ENCODE assay signal across 1 cellular context in the genomic region with DNA sequence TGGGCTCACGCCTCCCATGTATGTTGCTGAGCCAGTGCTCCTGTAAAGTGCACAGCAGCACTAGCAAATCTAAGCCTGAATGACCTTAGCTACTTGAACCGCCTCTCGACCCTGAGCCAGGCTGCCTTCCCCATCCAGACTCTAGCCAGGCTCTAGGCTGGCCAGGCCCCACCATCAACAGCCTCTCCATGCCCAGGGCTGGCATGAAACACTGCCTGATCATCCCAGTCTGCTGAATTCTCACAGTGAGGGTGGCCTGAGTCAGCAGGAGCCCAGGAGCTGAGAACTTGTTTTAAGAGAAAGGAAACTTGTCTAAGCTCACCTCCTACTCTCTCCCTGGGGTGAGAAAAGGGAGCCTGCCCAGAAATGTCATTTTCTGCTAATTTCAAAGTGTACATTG.
TF ChIP-seq lines count a peak whose summit lies in the region.

No MANE protein-coding gene starts in this region.

TF ChIP-seq in H1, 55 proteins besides CTCF, POLR2A, EP300 and RAD21 (continued from another document):
- TF ChIP-seq JUN (IDR thresholded peaks at IDR 0.05; ENCODE audit: low read depth, low read length) (no peak), SAP30 (IDR thresholded peaks at IDR 0.05; ENCODE audit: insufficient read depth, insufficient replicate concordance, low read length) (no peak), SP2 (IDR thresholded peaks at IDR 0.05; ENCODE audit: low read length) (no peak), NRF1 (IDR thresholded peaks at IDR 0.05; ENCODE audit: low read depth, low read length) (no peak), CTBP2 (IDR thresholded peaks at IDR 0.05; ENCODE audit: borderline replicate concordance, insufficient read depth, insufficient read length, low read length) (no peak), TBP (IDR thresholded peaks at IDR 0.05; ENCODE audit: low read depth, low read length) (no peak), RBBP5 (IDR thresholded peaks at IDR 0.05; ENCODE audit: borderline replicate concordance, low read depth, low read length) (no peak), CHD1 (IDR thresholded peaks at IDR 0.05; ENCODE audit: low read depth, low read length) (no peak)
- TF ChIP-seq, protein P1, sequence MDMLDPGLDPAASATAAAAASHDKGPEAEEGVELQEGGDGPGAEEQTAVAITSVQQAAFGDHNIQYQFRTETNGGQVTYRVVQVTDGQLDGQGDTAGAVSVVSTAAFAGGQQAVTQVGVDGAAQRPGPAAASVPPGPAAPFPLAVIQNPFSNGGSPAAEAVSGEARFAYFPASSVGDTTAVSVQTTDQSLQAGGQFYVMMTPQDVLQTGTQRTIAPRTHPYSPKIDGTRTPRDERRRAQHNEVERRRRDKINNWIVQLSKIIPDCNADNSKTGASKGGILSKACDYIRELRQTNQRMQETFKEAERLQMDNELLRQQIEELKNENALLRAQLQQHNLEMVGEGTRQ (IDR thresholded peaks at IDR 0.05; ENCODE audit: low read length) = no peak
- TF ChIP-seq, protein P2, sequence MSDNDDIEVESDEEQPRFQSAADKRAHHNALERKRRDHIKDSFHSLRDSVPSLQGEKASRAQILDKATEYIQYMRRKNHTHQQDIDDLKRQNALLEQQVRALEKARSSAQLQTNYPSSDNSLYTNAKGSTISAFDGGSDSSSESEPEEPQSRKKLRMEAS (IDR thresholded peaks at IDR 0.05) = no peak
- TF ChIP-seq, protein P3, sequence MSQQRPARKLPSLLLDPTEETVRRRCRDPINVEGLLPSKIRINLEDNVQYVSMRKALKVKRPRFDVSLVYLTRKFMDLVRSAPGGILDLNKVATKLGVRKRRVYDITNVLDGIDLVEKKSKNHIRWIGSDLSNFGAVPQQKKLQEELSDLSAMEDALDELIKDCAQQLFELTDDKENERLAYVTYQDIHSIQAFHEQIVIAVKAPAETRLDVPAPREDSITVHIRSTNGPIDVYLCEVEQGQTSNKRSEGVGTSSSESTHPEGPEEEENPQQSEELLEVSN (IDR thresholded peaks at IDR 0.05) = no peak
